Comparison of ENCODE assay signal across 12 cellular contexts in genomic region chr7:27723086-27723485, GRCh38. TPM values are rescaled to one million over a fixed set of nuclear protein-coding genes. Genes with fewer than 3 reads are reported as not detected.
A peak's percentile ranks its signal among the peaks of the same experiment; 100 is the strongest.
DNase-seq lines count a peak whose midpoint lies in the region; ATAC-seq, FAIRE-seq and TF ChIP-seq lines count a peak whose summit lies in the region.
"Had no signal": no experiment of that assay in that cellular context is flagged by ENCODE, and none has a peak within 500 bp of the region (broad histone marks: within the 10 kb centered on the region; RNA-seq: fewer than 3 reads in every experiment).

No MANE protein-coding gene starts in this region.

- H3K27ac Mint-ChIP-seq in nephron progenitor cell, result no peak overlapping the region
- no peak overlapping the region for H3K27ac Mint-ChIP-seq in activated naive CD8-positive, alpha-beta T cell treated with anti-CD3 and anti-CD28 coated beads, Interleukin-2, amount 50 U/mL, for 24 hours

- H3K9me3 Mint-ChIP-seq in nephron progenitor cell, result no peaks in the 10 kb centered on the region
- no peaks in the 10 kb centered on the region for H3K9me3 Mint-ChIP-seq in activated naive CD8-positive, alpha-beta T cell treated with anti-CD3 and anti-CD28 coated beads, Interleukin-2, amount 50 U/mL, for 24 hours

- FAIRE-seq in H1 (lab: Jason Lieb, UNC), result no peak
- FAIRE-seq: GM19239 had no signal

- H3K4me3 ChIP-seq in H1 (ENCODE audit: extremely low read depth in 1 of 4, insufficient read depth in 2 of 4, low read depth in 3 of 4, low read length in 4 of 4), result no peak overlapping the region
- H3K4me3 ChIP-seq in retinal pigment epithelial cell (ENCODE audit: low read length), result no peak overlapping the region
- H3K4me3 ChIP-seq: cardiac muscle cell, left lung had no signal

- no peak for TF ChIP-seq POLR2A in H1 (IDR thresholded peaks at IDR 0.05; ENCODE audit: control extremely low read depth in 1 of 2, low read depth in 2 of 2, low read length in 2 of 2)

- H2AFZ ChIP-seq in H1 (ENCODE audit: low read length), result no peak overlapping the region

- H2BK5ac ChIP-seq in H1 (ENCODE audit: low read depth, low read length), result no peak overlapping the region

- no peaks in the 10 kb centered on the region for H3K36me3 ChIP-seq in H1 (ENCODE audit: control insufficient read depth in 2 of 4, insufficient read depth in 4 of 4, low read length in 3 of 4)
- H3K36me3 ChIP-seq: cardiac muscle cell, left lung had no signal

- no peaks in the 10 kb centered on the region for H3K36me3 Mint-ChIP-seq in nephron progenitor cell (ENCODE audit: low read depth)
- no peaks in the 10 kb centered on the region for H3K36me3 Mint-ChIP-seq in activated naive CD8-positive, alpha-beta T cell treated with anti-CD3 and anti-CD28 coated beads, Interleukin-2, amount 50 U/mL, for 24 hours (ENCODE audit: low read depth)

- 85% methylated on average over 1 of the region's 1 CpG; no CpG with 5 or more reads in 1 of the 2 experiments for WGBS in H1 (ENCODE audit: extremely low coverage in 1 of 2, insufficient coverage in 1 of 2, insufficient read length in 1 of 2, insufficient replicate concordance in 2 of 2, low coverage in 1 of 2, low lambda C conversion rate in 2 of 2, missing lambda C conversion rate in 1 of 2), 2 experiments

- TF ChIP-seq CTCF in H1 (IDR thresholded peaks at IDR 0.05; ENCODE audit: control extremely low read depth in 1 of 3, insufficient read depth in 1 of 3, low read depth in 1 of 3, low read length in 3 of 3) (peak; percentile 12 to 52 (median 40); a peak in 2 of 4 replicates), retinal pigment epithelial cell (conservative IDR thresholded peaks at IDR 0.05; ENCODE audit: low read depth, low read length) (peak; percentile 46), nephron progenitor cell (IDR thresholded peaks at IDR 0.05) (no peak)

- CTCF ChIA-PET in H1 (lab: Charles Lee; ENCODE audit: partially characterized antibody), result interaction anchor here (1.2 kb wide), 1 partner anchor 527 kb away, joined by 5 read pairs; no protein-coding TSS in a partner anchor

- no peaks in the 10 kb centered on the region for H3K79me2 ChIP-seq in H1 (ENCODE audit: control insufficient read depth in 1 of 2, insufficient read depth in 2 of 2, low read length in 2 of 2)

- POLR2A ChIA-PET in H1 (lab: Charles Lee; ENCODE audit: partially characterized antibody), result no interaction called here

- H3K27me3 ChIP-seq in H1 (replicated peaks in 1 of 4; ENCODE audit: control insufficient read depth in 3 of 4, extremely low read depth in 1 of 4, insufficient read depth in 3 of 4, low read length in 3 of 4), result peaks cover 0 to 15% (median 9%) of the 10 kb centered on the region in 4 experiments; a peak in 3 of 7 replicates
- H3K27me3 ChIP-seq: left lung had no signal

- H3K9ac ChIP-seq in H1 (replicated peaks in 1 of 4; ENCODE audit: extremely low read depth in 1 of 4, low read depth in 3 of 4, low read length in 3 of 4), result no peak overlapping the region

- H3K23me2 ChIP-seq in H1 (ENCODE audit: low read depth, low read length), result no peaks in the 10 kb centered on the region

- H4K20me1 ChIP-seq in H1 (replicated peaks in 1 of 2; ENCODE audit: control insufficient read depth in 1 of 2, insufficient read depth in 2 of 2, low read length in 2 of 2), result peaks cover 0 to 1% of the 10 kb centered on the region in 2 experiments

- H2BK20ac ChIP-seq in H1 (ENCODE audit: low read length), result no peak overlapping the region

- H3K27ac ChIP-seq in H1 (ENCODE audit: low read depth, low read length), result no peak overlapping the region
- H3K27ac ChIP-seq: cardiac muscle cell, left lung had no signal

- no peaks in the 10 kb centered on the region for H3K4me1 ChIP-seq in H1 (replicated peaks in 1 of 4; ENCODE audit: control insufficient read depth in 3 of 4, insufficient read depth in 4 of 4, low read length in 3 of 4)
- H3K4me1 ChIP-seq: left lung had no signal

- no peak overlapping the region for H2BK120ac ChIP-seq in H1 (replicated peaks; ENCODE audit: low read depth, low read length)

- no peak overlapping the region for H4K5ac ChIP-seq in H1 (ENCODE audit: insufficient read length, low read depth, low read length)

- no peak overlapping the region for H2AK5ac ChIP-seq in H1 (ENCODE audit: low read depth, low read length)

- H2BK15ac ChIP-seq in H1 (ENCODE audit: low read length), result no peak overlapping the region

- peak; percentile 31 to 35; a peak in 2 of 4 replicates for TF ChIP-seq RAD21 in H1 (IDR thresholded peaks at IDR 0.05 in 1 of 2, conservative IDR thresholded peaks at IDR 0.05 in 1 of 2; ENCODE audit: low read depth in 2 of 2, low read length in 2 of 2)

- DNase-seq in NCI-H2029 treated with DMSO at 0.1 percent for 48 hours (lab: John Stamatoyannopoulos, UW) (peak; percentile 12), NCI-H2029 (lab: John Stamatoyannopoulos, UW) (no peak), NCI-H446 (lab: John Stamatoyannopoulos, UW) (peak; percentile 30 to 74), H1 (ENCODE audit: low read depth in 1 of 2, low spot score in 2 of 2) (no peak), retinal pigment epithelial cell (ENCODE audit: low read depth) (no peak), foreskin melanocyte (no peak), nephron progenitor cell (no peak)
- no peak for DNase-seq in activated naive CD8-positive, alpha-beta T cell treated with anti-CD3 and anti-CD28 coated beads, Interleukin-2, amount 50 U/mL, for 24 hours
- DNase-seq: AML-193, left lung had no signal

- ATAC-seq in activated naive CD8-positive, alpha-beta T cell treated with anti-CD3 and anti-CD28 coated beads, Interleukin-2, amount 50 U/mL, for 24 hours, result no peak
- ATAC-seq: left lung had no signal

- H3K27me3 Mint-ChIP-seq in nephron progenitor cell (ENCODE audit: low read depth, poor library complexity), result peaks cover 9% of the 10 kb centered on the region
- H3K27me3 Mint-ChIP-seq in activated naive CD8-positive, alpha-beta T cell treated with anti-CD3 and anti-CD28 coated beads, Interleukin-2, amount 50 U/mL, for 24 hours, result peaks cover 2% of the 10 kb centered on the region

- no peaks in the 10 kb centered on the region for H3K9me3 ChIP-seq in H1 (ENCODE audit: insufficient read depth in 2 of 2, low read depth in 1 of 2, low read length in 1 of 2)
- H3K9me3 ChIP-seq: left lung had no signal

- H2BK12ac ChIP-seq in H1 (ENCODE audit: low read depth, low read length), result no peak overlapping the region

- H4K8ac ChIP-seq in H1 (ENCODE audit: extremely low read depth, insufficient read depth, low read length), result no peak overlapping the region

- TF ChIP-seq EP300 in H1 (IDR thresholded peaks at IDR 0.05; ENCODE audit: borderline replicate concordance in 1 of 2, low read depth in 2 of 2, low read length in 2 of 2), result no peak

- H3K14ac ChIP-seq in H1 (ENCODE audit: insufficient read length), result no peak overlapping the region

- no peak overlapping the region for H3K18ac ChIP-seq in H1 (ENCODE audit: extremely low read depth, low read length)

- H4K91ac ChIP-seq in H1 (replicated peaks; ENCODE audit: insufficient read length, low read length), result no peak overlapping the region

- no peak overlapping the region for H3K56ac ChIP-seq in H1 (replicated peaks; ENCODE audit: insufficient read length, low read depth, low read length)

- H3K4me1 Mint-ChIP-seq in nephron progenitor cell, result no peaks in the 10 kb centered on the region
- no peaks in the 10 kb centered on the region for H3K4me1 Mint-ChIP-seq in activated naive CD8-positive, alpha-beta T cell treated with anti-CD3 and anti-CD28 coated beads, Interleukin-2, amount 50 U/mL, for 24 hours

- no peak overlapping the region for H3K23ac ChIP-seq in H1 (ENCODE audit: insufficient read length)

- H3K79me1 ChIP-seq in H1 (ENCODE audit: low read depth, low read length), result no peaks in the 10 kb centered on the region; the same call in 1 of the 2 replicates

- no peak overlapping the region for H3K4me2 ChIP-seq in H1 (ENCODE audit: insufficient read depth in 1 of 2, low read depth in 2 of 2, low read length in 2 of 2)

- H3K4me3 Mint-ChIP-seq in nephron progenitor cell, result no peak overlapping the region
- H3K4me3 Mint-ChIP-seq in activated naive CD8-positive, alpha-beta T cell treated with anti-CD3 and anti-CD28 coated beads, Interleukin-2, amount 50 U/mL, for 24 hours, result no peak overlapping the region

- no peak overlapping the region for H3K4ac ChIP-seq in H1 (replicated peaks; ENCODE audit: insufficient read length, low read depth, low read length)

TF ChIP-seq in H1, 55 proteins besides CTCF, POLR2A, EP300 and RAD21:
- TF ChIP-seq NANOG (IDR thresholded peaks at IDR 0.05; ENCODE audit: insufficient read depth, low read depth, low read length, poor library complexity, severe bottlenecking) (no peak), RFX5 (IDR thresholded peaks at IDR 0.05; ENCODE audit: borderline replicate concordance, low read depth, low read length) (no peak), SIRT6 (IDR thresholded peaks at IDR 0.05; ENCODE audit: low read length) (no peak), TAF1 (IDR thresholded peaks at IDR 0.05; ENCODE audit: low read depth, low read length) (no peak), HDAC6 (IDR thresholded peaks at IDR 0.05; ENCODE audit: low read depth, low read length) (no peak)

RNA-seq across cellular contexts. Expression of gene TAX1BP1, which starts 16.9 kb away (rescaled TPM):
- total RNA-seq in H1 (2021; fragmentation: NEBNext Ultra II Directional; extraction: Animal tissue kit (Norgen Biotek cat#: 25700)), result 62.7 and 64.0 TPM in 2 replicates
- 31.3 and 56.0 TPM in 2 replicates for polyA plus RNA-seq in H1 (2011; rRNA removed)
- 38.8 TPM for polyA plus RNA-seq in H1 (2011; cell fraction: cytosol; rRNA removed)
- polyA plus RNA-seq in H1 (2011; cell fraction: nucleus; rRNA removed), result 40.7 TPM
- 46.3 to 91.3 TPM (median 55.4 TPM) in 4 replicates for polyA plus RNA-seq in H1 (2012, experiment 1 of 2)
- 4.3 TPM for polyA plus RNA-seq in H1 (2012, experiment 2 of 2)
- polyA plus RNA-seq in H1 (2013, experiment 1 of 2), result 59.3 TPM
- polyA plus RNA-seq in H1 (2013, experiment 2 of 2), result 59.9 TPM
- polyA minus RNA-seq in H1 (2011; rRNA and poly(A)+ RNA removed), result 96.8 and 120 TPM in 2 replicates
- polyA minus RNA-seq in H1 (2011; cell fraction: cytosol; rRNA and poly(A)+ RNA removed), result 20.9 TPM
- 173 TPM for polyA minus RNA-seq in H1 (2011; cell fraction: nucleus; rRNA and poly(A)+ RNA removed)

Comparison
In these comparisons a context has a peak if more than half of its experiments do, and no peak if none do; other contexts are left out.
1. DNase-seq: peak in NCI-H2029 treated with DMSO at 0.1 percent for 48 hours (single experiment) and NCI-H446 (2 of 2); none in NCI-H2029 (single experiment), H1 (0 of 2), retinal pigment epithelial cell (single experiment), foreskin melanocyte (single experiment), nephron progenitor cell (single experiment) and activated naive CD8-positive, alpha-beta T cell treated with anti-CD3 and anti-CD28 coated beads, Interleukin-2, amount 50 U/mL, for 24 hours (single experiment).